Comparison of ENCODE assay signal across 9 cellular contexts in genomic region chr7:117808273-117808868, GRCh38.
DNase-seq lines count a peak whose midpoint lies in the region; ATAC-seq lines count a peak whose summit lies in the region.
"Had no signal": no experiment of that assay in that cellular context is flagged by ENCODE, and none has a peak within 500 bp of the region (broad histone marks: within the 10 kb centered on the region; RNA-seq: fewer than 3 reads in every experiment).

No MANE protein-coding gene starts in this region.

- intact Hi-C loops in Right ventricle myocardium superior (cut with DNase I): no loop called here

- no peak overlapping the region for H3K9ac ChIP-seq in SK-N-MC (ENCODE audit: insufficient read length)

- H3K27ac ChIP-seq in SK-N-MC: peak overlapping the region; percentile 43
- H3K27ac ChIP-seq: colonic mucosa had no signal

- peaks cover 3% of the 10 kb centered on the region; the same call in 1 of the 2 replicates for H3K36me3 ChIP-seq in SK-N-MC (ENCODE audit: insufficient read depth, low read length)
- H3K36me3 ChIP-seq: colonic mucosa had no signal

- DNase-seq in M059J (ENCODE audit: low read depth): peak; percentile 72
- DNase-seq in SK-N-MC (ENCODE audit: low read depth, low spot score): no peak
- peak; percentile 69 for DNase-seq in Right ventricle myocardium superior
- peak; percentile 75 for DNase-seq in putamen (ENCODE audit: low spot score)
- DNase-seq in activated T-cell treated with anti-CD3 and anti-CD28 coated beads, Interleukin-2, amount 50 U/mL, for 1 hour: no peak
- no peak for DNase-seq in activated CD4-positive, alpha-beta T cell treated with anti-CD3 and anti-CD28 coated beads, Interleukin-2, amount 50 U/mL, for 1 hour
- no peak for DNase-seq in SIG-M5 (lab: John Stamatoyannopoulos, UW)
- DNase-seq: colonic mucosa had no signal

- H3K9me3 ChIP-seq in SK-N-MC (ENCODE audit: low read depth, low read length): no peaks in the 10 kb centered on the region
- H3K9me3 ChIP-seq: colonic mucosa had no signal

- ATAC-seq in Right ventricle myocardium superior (ENCODE audit: poor library complexity) (peak; percentile 89), HG02973 (IDR thresholded peaks at IDR 0.05; ENCODE audit: unreplicated experiment) (no peak)

- no peak overlapping the region for H3K4me3 ChIP-seq in SK-N-MC
- H3K4me3 ChIP-seq: colonic mucosa had no signal

Comparison
In these comparisons a context has a peak if more than half of its experiments do, and no peak if none do; other contexts are left out.
1. DNase-seq: peak in M059J (single experiment), Right ventricle myocardium superior (single experiment) and putamen (single experiment); none in SK-N-MC (single experiment), activated T-cell treated with anti-CD3 and anti-CD28 coated beads, Interleukin-2, amount 50 U/mL, for 1 hour (single experiment), activated CD4-positive, alpha-beta T cell treated with anti-CD3 and anti-CD28 coated beads, Interleukin-2, amount 50 U/mL, for 1 hour (single experiment) and SIG-M5 (single experiment).